17 cellular contexts compared by ENCODE assay signal in genomic region chr12:107377596-107378385, GRCh38.
"Had no signal": no experiment of that assay in that cellular context is flagged by ENCODE, and none has a peak within 500 bp of the region (broad histone marks: within the 10 kb centered on the region; RNA-seq: fewer than 3 reads in every experiment).

No MANE protein-coding gene starts in this region.

- H3K27me3 ChIP-seq: ascending aorta, pancreas, thyroid gland had no signal

- H3K9me3 ChIP-seq: ascending aorta, left ventricle myocardium inferior, pancreas, thyroid gland had no signal

- H3K36me3 Mint-ChIP-seq: stimulated activated effector memory CD8-positive, alpha-beta T cell treated with anti-CD3 and anti-CD28 coated beads, Interleukin-12 subunit alpha, Interleukin-12 subunit beta, amount 100 ng/mL, for 72 hours had no signal

- ATAC-seq: activated naive CD8-positive, alpha-beta T cell treated with anti-CD3 and anti-CD28 coated beads, Interleukin-2, amount 50 U/mL, for 24 hours; activated T-helper 17 cell treated with anti-CD3 and anti-CD28 coated beads, Interleukin-2, amount 50 U/mL, for 72 hours; effector memory CD8-positive, alpha-beta T cell; naive thymus-derived CD4-positive, alpha-beta T cell; pancreas; stimulated activated effector memory CD8-positive, alpha-beta T cell treated with anti-CD3 and anti-CD28 coated beads, Interleukin-12 subunit alpha, Interleukin-12 subunit beta, amount 100 ng/mL, for 72 hours had no signal

- H3K27me3 Mint-ChIP-seq: activated naive CD8-positive, alpha-beta T cell treated with anti-CD3 and anti-CD28 coated beads, Interleukin-2, amount 50 U/mL, for 24 hours; activated T-helper 17 cell treated with anti-CD3 and anti-CD28 coated beads, Interleukin-2, amount 50 U/mL, for 72 hours; dendritic cell treated with granulocyte-macrophage colony-stimulating factor and Interleukin-4, amounts not matched to agents 40 ng/mL and 50 ng/mL, for 4 days; effector memory CD8-positive, alpha-beta T cell; naive thymus-derived CD4-positive, alpha-beta T cell had no signal

- DNase-seq: activated CD4-positive, alpha-beta T cell treated with anti-CD3 and anti-CD28 coated beads for 1 hour; activated CD4-positive, alpha-beta T cell treated with anti-CD3 and anti-CD28 coated beads, Interleukin-2, amount 50 U/mL, for 4 hours; activated naive CD4-positive, alpha-beta T cell treated with anti-CD3 and anti-CD28 coated beads for 36 hours; activated naive CD8-positive, alpha-beta T cell treated with anti-CD3 and anti-CD28 coated beads, Interleukin-2, amount 50 U/mL, for 24 hours; effector memory CD8-positive, alpha-beta T cell; hippocampal formation; kidney; left ventricle myocardium inferior; naive thymus-derived CD4-positive, alpha-beta T cell; pancreas; T1000; thyroid gland had no signal

- H3K4me3 ChIP-seq: ascending aorta, left ventricle myocardium inferior, pancreas, thyroid gland had no signal

- H3K4me1 ChIP-seq: ascending aorta, left ventricle myocardium inferior, pancreas had no signal

- H3K27ac Mint-ChIP-seq: activated naive CD4-positive, alpha-beta T cell treated with anti-CD3 and anti-CD28 coated beads for 36 hours; activated naive CD8-positive, alpha-beta T cell treated with anti-CD3 and anti-CD28 coated beads, Interleukin-2, amount 50 U/mL, for 24 hours; activated T-helper 17 cell treated with anti-CD3 and anti-CD28 coated beads, Interleukin-2, amount 50 U/mL, for 72 hours; dendritic cell treated with granulocyte-macrophage colony-stimulating factor and Interleukin-4, amounts not matched to agents 40 ng/mL and 50 ng/mL, for 4 days; effector memory CD8-positive, alpha-beta T cell; stimulated activated effector memory CD8-positive, alpha-beta T cell treated with anti-CD3 and anti-CD28 coated beads, Interleukin-12 subunit alpha, Interleukin-12 subunit beta, amount 100 ng/mL, for 72 hours had no signal

- H3K27ac ChIP-seq: ascending aorta, left ventricle myocardium inferior, pancreas, thyroid gland, VCaP had no signal

- H3K4me3 Mint-ChIP-seq: activated naive CD4-positive, alpha-beta T cell treated with anti-CD3 and anti-CD28 coated beads for 36 hours; activated naive CD8-positive, alpha-beta T cell treated with anti-CD3 and anti-CD28 coated beads, Interleukin-2, amount 50 U/mL, for 24 hours; activated T-helper 17 cell treated with anti-CD3 and anti-CD28 coated beads, Interleukin-2, amount 50 U/mL, for 72 hours; dendritic cell treated with granulocyte-macrophage colony-stimulating factor and Interleukin-4, amounts not matched to agents 40 ng/mL and 50 ng/mL, for 4 days; effector memory CD8-positive, alpha-beta T cell; naive thymus-derived CD4-positive, alpha-beta T cell; stimulated activated effector memory CD8-positive, alpha-beta T cell treated with anti-CD3 and anti-CD28 coated beads, Interleukin-12 subunit alpha, Interleukin-12 subunit beta, amount 100 ng/mL, for 72 hours had no signal

- H3K36me3 ChIP-seq: ascending aorta, left ventricle myocardium inferior, pancreas, thyroid gland had no signal

- H3K9me3 Mint-ChIP-seq: activated naive CD4-positive, alpha-beta T cell treated with anti-CD3 and anti-CD28 coated beads for 36 hours; activated naive CD8-positive, alpha-beta T cell treated with anti-CD3 and anti-CD28 coated beads, Interleukin-2, amount 50 U/mL, for 24 hours; activated T-helper 17 cell treated with anti-CD3 and anti-CD28 coated beads, Interleukin-2, amount 50 U/mL, for 72 hours; dendritic cell treated with granulocyte-macrophage colony-stimulating factor and Interleukin-4, amounts not matched to agents 40 ng/mL and 50 ng/mL, for 4 days; effector memory CD8-positive, alpha-beta T cell; stimulated activated effector memory CD8-positive, alpha-beta T cell treated with anti-CD3 and anti-CD28 coated beads, Interleukin-12 subunit alpha, Interleukin-12 subunit beta, amount 100 ng/mL, for 72 hours had no signal
